Comparison of ENCODE assay signal across 8 cellular contexts in the genomic region with DNA sequence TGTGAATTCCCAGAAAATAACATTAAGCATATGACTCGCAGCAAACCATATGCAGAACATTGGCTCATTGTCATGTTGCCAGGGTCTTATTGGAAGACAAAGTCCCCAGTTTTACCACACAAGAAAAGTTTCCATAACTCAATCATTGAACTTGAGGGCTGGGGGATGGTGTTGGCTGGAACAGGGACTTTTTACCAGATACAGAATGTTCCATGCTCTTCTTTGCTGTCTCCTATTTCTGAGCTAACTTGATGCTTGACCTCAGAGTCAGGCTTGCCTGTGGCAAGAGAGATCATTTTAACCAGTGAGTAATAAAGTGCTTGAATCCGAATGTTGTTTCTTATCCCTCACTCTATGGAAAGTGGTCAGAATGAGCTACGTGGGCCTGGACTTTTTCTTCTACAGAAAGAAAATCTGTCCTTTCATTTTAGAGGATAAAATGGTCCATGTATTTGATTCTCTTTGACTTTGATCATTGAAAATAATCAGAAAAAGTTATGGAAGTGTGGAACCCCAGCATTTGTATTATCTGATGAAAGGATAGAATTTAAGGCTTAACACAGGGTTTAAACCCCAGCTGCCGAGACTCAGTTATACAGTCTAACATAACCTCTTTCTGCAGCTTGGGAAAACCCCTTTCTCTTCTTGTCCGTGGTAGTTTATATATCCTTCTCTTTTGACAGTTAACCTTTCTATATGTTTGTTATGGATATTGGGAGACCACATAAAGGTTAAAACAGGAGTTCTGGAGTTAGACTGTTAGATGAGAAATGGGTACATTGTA.
DNase-seq lines count a peak whose midpoint lies in the region; ATAC-seq and TF ChIP-seq lines count a peak whose summit lies in the region.

No MANE protein-coding gene starts in this region.

- H3K4me3 ChIP-seq in GM23338 (no peak overlapping the region), fibroblast of lung (replicated peaks in 1 of 4; ENCODE audit: control extremely low read depth in 1 of 4, insufficient read depth in 1 of 4, low read depth in 3 of 4, low read length in 4 of 4) (peak overlapping the region in 1 of 4 experiments; percentile 21), spleen (no peak overlapping the region)

- H3K79me2 ChIP-seq in GM23338 (replicated peaks; ENCODE audit: insufficient read depth) (no peaks in the 10 kb centered on the region), fibroblast of lung (ENCODE audit: control insufficient read depth, insufficient read depth, low read length) (peaks cover 8% of the 10 kb centered on the region)

- H3K4me1 ChIP-seq in GM23338 (ENCODE audit: insufficient read depth) (peaks cover 24% of the 10 kb centered on the region), fibroblast of lung (ENCODE audit: control insufficient read depth, extremely low read depth, insufficient read depth, low read length) (peaks cover 38% of the 10 kb centered on the region), spleen (peaks cover 29 to 65% (median 54%) of the 10 kb centered on the region in 6 donors)

- DNase-seq in GM23338 (ENCODE audit: low spot score) (no peak), fibroblast of lung (ENCODE audit: low read depth in 2 of 2) (peak; percentile 91 to 97), spleen (no peak), NCI-H2107 (lab: John Stamatoyannopoulos, UW) (no peak), SW 1271 (lab: John Stamatoyannopoulos, UW) (no peak)
- peak; percentile 73 for DNase-seq in T-helper 2 cell treated with Interferon-gamma antibody and Interleukin-4, amounts not matched to agents 5 μg/mL and 100 μg/mL, for 36 hours (ENCODE audit: low spot score)

- H3K36me3 ChIP-seq in GM23338 (ENCODE audit: insufficient read depth) = no peaks in the 10 kb centered on the region
- H3K36me3 ChIP-seq in fibroblast of lung (ENCODE audit: control insufficient read depth, insufficient read depth, low read length) = no peaks in the 10 kb centered on the region
- H3K36me3 ChIP-seq in spleen = peaks cover 0 to 45% (median 2%) of the 10 kb centered on the region in 6 donors

- H3K4me2 ChIP-seq in GM23338 = peak overlapping the region; percentile 23
- peak overlapping the region; percentile 56 for H3K4me2 ChIP-seq in fibroblast of lung (ENCODE audit: extremely low read depth, insufficient read depth, low read length)

- H3K36me3 Mint-ChIP-seq in GM23338 (ENCODE audit: low read depth) = no peaks in the 10 kb centered on the region
- H3K36me3 Mint-ChIP-seq in T-helper 2 cell treated with Interferon-gamma antibody and Interleukin-4, amounts not matched to agents 5 μg/mL and 100 μg/mL, for 36 hours (ENCODE audit: low read depth) = peaks cover 33% of the 10 kb centered on the region

- no peaks in the 10 kb centered on the region for H3K27me3 Mint-ChIP-seq in GM23338 (ENCODE audit: insufficient read depth, low read depth, poor library complexity)
- no peaks in the 10 kb centered on the region for H3K27me3 Mint-ChIP-seq in T-helper 2 cell treated with Interferon-gamma antibody and Interleukin-4, amounts not matched to agents 5 μg/mL and 100 μg/mL, for 36 hours (ENCODE audit: low read depth)

- intact Hi-C loops in spleen (cut with DNase I; ENCODE audit: low total_unique reads) = no loop called here

- peak overlapping the region; percentile 18; the same call in 1 of the 2 replicates for H3K27ac Mint-ChIP-seq in GM23338
- peak overlapping the region; percentile 96 for H3K27ac Mint-ChIP-seq in T-helper 2 cell treated with Interferon-gamma antibody and Interleukin-4, amounts not matched to agents 5 μg/mL and 100 μg/mL, for 36 hours

- H2AFZ ChIP-seq in GM23338 = no peak overlapping the region
- H2AFZ ChIP-seq in fibroblast of lung (ENCODE audit: low read length) = no peak overlapping the region

- H3K9ac ChIP-seq in fibroblast of lung (ENCODE audit: insufficient read depth, low read length) = peak overlapping the region; percentile 10

- H3F3A ChIP-seq in GM23338 (replicated peaks; ENCODE audit: low read depth) = no peaks in the 10 kb centered on the region

- peaks cover 38% of the 10 kb centered on the region for H3K4me1 Mint-ChIP-seq in GM23338
- H3K4me1 Mint-ChIP-seq in T-helper 2 cell treated with Interferon-gamma antibody and Interleukin-4, amounts not matched to agents 5 μg/mL and 100 μg/mL, for 36 hours (ENCODE audit: low read depth) = peaks cover 51% of the 10 kb centered on the region

- 43 to 64% (median 57%) methylated on average over 5 of the region's 5 CpGs for WGBS in spleen, 5 donors

- H3K9me2 ChIP-seq in GM23338 (ENCODE audit: insufficient read depth) = no peaks in the 10 kb centered on the region

- peak overlapping the region; percentile 23; the same call in 1 of the 2 replicates for H3K27ac ChIP-seq in GM23338 (ENCODE audit: low read depth)
- H3K27ac ChIP-seq in fibroblast of lung (ENCODE audit: insufficient read depth, low read length) = peak overlapping the region; percentile 69
- peak overlapping the region in 7 of 8 donors; percentile 28 to 84 (median 76) for H3K27ac ChIP-seq in spleen

- TF ChIP-seq POLR2A in spleen (IDR thresholded peaks at IDR 0.05) = no peak

- no peaks in the 10 kb centered on the region for H3K9me3 ChIP-seq in fibroblast of lung (ENCODE audit: control insufficient read depth, insufficient read depth, low read depth, low read length)
- no peaks in the 10 kb centered on the region for H3K9me3 ChIP-seq in spleen

- H3K9me3 Mint-ChIP-seq in GM23338 = no peaks in the 10 kb centered on the region
- no peaks in the 10 kb centered on the region for H3K9me3 Mint-ChIP-seq in T-helper 2 cell treated with Interferon-gamma antibody and Interleukin-4, amounts not matched to agents 5 μg/mL and 100 μg/mL, for 36 hours

- no peaks in the 10 kb centered on the region for H3K27me3 ChIP-seq in GM23338 (ENCODE audit: insufficient read depth)
- no peaks in the 10 kb centered on the region for H3K27me3 ChIP-seq in fibroblast of lung (ENCODE audit: control insufficient read depth, insufficient read depth, low read length)
- no peaks in the 10 kb centered on the region for H3K27me3 ChIP-seq in spleen (replicated peaks in 1 of 7)

- H4K20me1 ChIP-seq in GM23338 (replicated peaks; ENCODE audit: insufficient read depth) (no peaks in the 10 kb centered on the region), fibroblast of lung (ENCODE audit: control insufficient read depth, extremely low read depth, insufficient read depth, low read length) (no peaks in the 10 kb centered on the region)

- TF ChIP-seq CTCF in GM23338 (conservative IDR thresholded peaks at IDR 0.05; ENCODE audit: low read depth in 2 of 2) = no peak
- TF ChIP-seq CTCF in fibroblast of lung (conservative IDR thresholded peaks at IDR 0.05 in 1 of 2, IDR thresholded peaks at IDR 0.05 in 1 of 2; ENCODE audit: low read depth in 1 of 2, low read length in 2 of 2) = no peak
- no peak for TF ChIP-seq CTCF in spleen (IDR thresholded peaks at IDR 0.05 in 8 of 11, conservative IDR thresholded peaks at IDR 0.05 in 3 of 11)

- H3K4me3 Mint-ChIP-seq in GM23338 = no peak overlapping the region; the same call in 2 of the 3 replicates
- H3K4me3 Mint-ChIP-seq in T-helper 2 cell treated with Interferon-gamma antibody and Interleukin-4, amounts not matched to agents 5 μg/mL and 100 μg/mL, for 36 hours = peak overlapping the region; percentile 86

- ATAC-seq in GM23338 (no peak), HG03565 (IDR thresholded peaks at IDR 0.05; ENCODE audit: unreplicated experiment) (no peak), GM19397 (IDR thresholded peaks at IDR 0.05; ENCODE audit: unreplicated experiment) (no peak)

TF ChIP-seq in GM23338, 12 proteins besides CTCF, POLR2A, EP300 and RAD21:
- TF ChIP-seq POLR2AphosphoS5 (IDR thresholded peaks at IDR 0.05; ENCODE audit: low read depth) (no peak), EZH2 (IDR thresholded peaks at IDR 0.05; ENCODE audit: low read depth, unreplicated experiment) (no peak), STAT1 (IDR thresholded peaks at IDR 0.05; ENCODE audit: unreplicated experiment) (no peak), JUNB (IDR thresholded peaks at IDR 0.05; ENCODE audit: unreplicated experiment) (no peak)
- TF ChIP-seq, protein P1, sequence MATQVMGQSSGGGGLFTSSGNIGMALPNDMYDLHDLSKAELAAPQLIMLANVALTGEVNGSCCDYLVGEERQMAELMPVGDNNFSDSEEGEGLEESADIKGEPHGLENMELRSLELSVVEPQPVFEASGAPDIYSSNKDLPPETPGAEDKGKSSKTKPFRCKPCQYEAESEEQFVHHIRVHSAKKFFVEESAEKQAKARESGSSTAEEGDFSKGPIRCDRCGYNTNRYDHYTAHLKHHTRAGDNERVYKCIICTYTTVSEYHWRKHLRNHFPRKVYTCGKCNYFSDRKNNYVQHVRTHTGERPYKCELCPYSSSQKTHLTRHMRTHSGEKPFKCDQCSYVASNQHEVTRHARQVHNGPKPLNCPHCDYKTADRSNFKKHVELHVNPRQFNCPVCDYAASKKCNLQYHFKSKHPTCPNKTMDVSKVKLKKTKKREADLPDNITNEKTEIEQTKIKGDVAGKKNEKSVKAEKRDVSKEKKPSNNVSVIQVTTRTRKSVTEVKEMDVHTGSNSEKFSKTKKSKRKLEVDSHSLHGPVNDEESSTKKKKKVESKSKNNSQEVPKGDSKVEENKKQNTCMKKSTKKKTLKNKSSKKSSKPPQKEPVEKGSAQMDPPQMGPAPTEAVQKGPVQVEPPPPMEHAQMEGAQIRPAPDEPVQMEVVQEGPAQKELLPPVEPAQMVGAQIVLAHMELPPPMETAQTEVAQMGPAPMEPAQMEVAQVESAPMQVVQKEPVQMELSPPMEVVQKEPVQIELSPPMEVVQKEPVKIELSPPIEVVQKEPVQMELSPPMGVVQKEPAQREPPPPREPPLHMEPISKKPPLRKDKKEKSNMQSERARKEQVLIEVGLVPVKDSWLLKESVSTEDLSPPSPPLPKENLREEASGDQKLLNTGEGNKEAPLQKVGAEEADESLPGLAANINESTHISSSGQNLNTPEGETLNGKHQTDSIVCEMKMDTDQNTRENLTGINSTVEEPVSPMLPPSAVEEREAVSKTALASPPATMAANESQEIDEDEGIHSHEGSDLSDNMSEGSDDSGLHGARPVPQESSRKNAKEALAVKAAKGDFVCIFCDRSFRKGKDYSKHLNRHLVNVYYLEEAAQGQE (IDR thresholded peaks at IDR 0.05; ENCODE audit: unreplicated experiment) = no peak

Comparison
In these comparisons a context has a peak if more than half of its experiments do, and no peak if none do; other contexts are left out.
1. DNase-seq: peak in T-helper 2 cell treated with Interferon-gamma antibody and Interleukin-4, amounts not matched to agents 5 μg/mL and 100 μg/mL, for 36 hours (single experiment) and fibroblast of lung (2 of 2); none in GM23338 (single experiment), spleen (single experiment), NCI-H2107 (single experiment) and SW 1271 (0 of 2).
2. H3K27ac ChIP-seq: peak in every context shown above with its lines; median percentile 76 in spleen; 69 in fibroblast of lung; 23 in GM23338.